26 cellular contexts compared by ENCODE assay signal in genomic region chr1:170800243-170800642, GRCh38.
A peak's percentile ranks its signal among the peaks of the same experiment; 100 is the strongest.
DNase-seq lines count a peak whose midpoint lies in the region; ATAC-seq and TF ChIP-seq lines count a peak whose summit lies in the region.
"Had no signal": no experiment of that assay in that cellular context is flagged by ENCODE, and none has a peak within 500 bp of the region (broad histone marks: within the 10 kb centered on the region; RNA-seq: fewer than 3 reads in every experiment).

No MANE protein-coding gene starts in this region.

- intact Hi-C loops in MCF 10A (cut with micrococcal nuclease): no loop called here

- no peak for ATAC-seq in GM23338
- no peak for ATAC-seq in WTC11
- no peak for ATAC-seq in HG03457 (IDR thresholded peaks at IDR 0.05; ENCODE audit: unreplicated experiment)
- ATAC-seq: GM12878 had no signal

- H3K27ac ChIP-seq in GM23338 (ENCODE audit: low read depth): no peak overlapping the region
- peak overlapping the region in 1 of 2 experiments; percentile 100; a peak in 2 of 4 replicates for H3K27ac ChIP-seq in SK-N-SH (ENCODE audit: low read depth in 2 of 2, low read length in 1 of 2)
- peak overlapping the region; percentile 4 for H3K27ac ChIP-seq in osteoblast (ENCODE audit: low read depth, low read length)
- H3K27ac ChIP-seq: BLaER1 had no signal

- H3K9me2 ChIP-seq in GM23338 (ENCODE audit: insufficient read depth) (no peaks in the 10 kb centered on the region; the same call in 1 of the 2 replicates), SK-N-SH (no peaks in the 10 kb centered on the region)

- TF ChIP-seq CTCF in GM23338 (conservative IDR thresholded peaks at IDR 0.05; ENCODE audit: low read depth in 2 of 2): no peak
- TF ChIP-seq CTCF in SK-N-SH (IDR thresholded peaks at IDR 0.05): no peak
- TF ChIP-seq CTCF in WTC11 (IDR thresholded peaks at IDR 0.05): no peak
- no peak for TF ChIP-seq CTCF in osteoblast (IDR thresholded peaks at IDR 0.05; ENCODE audit: extremely low read depth, low read depth, low read length)
- no peak for TF ChIP-seq CTCF in MCF 10A (IDR thresholded peaks at IDR 0.05; ENCODE audit: unreplicated experiment)

- H3K27ac Mint-ChIP-seq in GM23338 (peak overlapping the region; percentile 25), WTC11 (0 out of 2 replicates have a peak overlapping the region, but pooled peaks have one; percentile 42), MCF 10A (ENCODE audit: low read depth, unreplicated experiment) (no peak overlapping the region)
- H3K27ac Mint-ChIP-seq: CD14-positive monocyte; CD4-positive, alpha-beta memory T cell; CD4-positive, CD25-positive, alpha-beta regulatory T cell; CD8-positive, alpha-beta memory T cell had no signal

- DNase-seq in GM23338 (ENCODE audit: low spot score): no peak
- DNase-seq in SK-N-SH: no peak
- DNase-seq in WTC11 (ENCODE audit: low spot score): no peak
- DNase-seq in osteoblast (ENCODE audit: insufficient read length, low spot score, missing footprints): peak; percentile 23
- DNase-seq in MCF 10A (ENCODE audit: unreplicated experiment): no peak
- DNase-seq in D341Med (ENCODE audit: low spot score): no peak
- no peak for DNase-seq in OCI-M1 (lab: John Stamatoyannopoulos, UW)
- DNase-seq: 8988T; ACHN; BE2C; C1 segment of cervical spinal cord; CD4-positive, alpha-beta memory T cell; CD4-positive, CD25-positive, alpha-beta regulatory T cell; CD8-positive, alpha-beta memory T cell; COR-L47; DMS 273 treated with DMSO at 0.1 percent for 48 hours; DMS153; DMS53; DMS79; DND-41; EL; GDM1 had no signal

- CTCF ChIA-PET in SK-N-SH (lab: Yijun Ruan, JAX) (no interaction called here), WTC11 (lab: Charles Lee) (no interaction called here), MCF 10A (lab: Yijun Ruan, JAX) (interaction anchor here (0.7 kb wide), 2 partner anchors 76 to 248 kb away, joined by 3 to 5 read pairs; no protein-coding TSS in a partner anchor)

- peak overlapping the region; percentile 45; the same call in 1 of the 2 replicates for H3K4me2 ChIP-seq in GM23338
- peak overlapping the region; percentile 36 for H3K4me2 ChIP-seq in SK-N-SH
- H3K4me2 ChIP-seq in osteoblast (ENCODE audit: insufficient read depth, low read length): no peak overlapping the region
- H3K4me2 ChIP-seq: BLaER1 had no signal

- TF ChIP-seq RAD21 in SK-N-SH (IDR thresholded peaks at IDR 0.05; ENCODE audit: low read length): no peak

- no peak overlapping the region for H3K4me3 ChIP-seq in GM23338
- no peak overlapping the region for H3K4me3 ChIP-seq in SK-N-SH (ENCODE audit: low read depth in 2 of 2, low read length in 1 of 2)
- no peak overlapping the region for H3K4me3 ChIP-seq in osteoblast (ENCODE audit: insufficient read depth, low read length)
- H3K4me3 ChIP-seq: BLaER1, GM12878 had no signal

- H3K27me3 ChIP-seq in GM23338 (ENCODE audit: insufficient read depth) (no peaks in the 10 kb centered on the region), SK-N-SH (ENCODE audit: insufficient read depth) (no peaks in the 10 kb centered on the region), osteoblast (ENCODE audit: insufficient read depth, low read length) (no peaks in the 10 kb centered on the region)
- H3K27me3 ChIP-seq: BE2C, BLaER1 had no signal

- H3K4me3 Mint-ChIP-seq in GM23338 (no peak overlapping the region), WTC11 (no peak overlapping the region), MCF 10A (ENCODE audit: unreplicated experiment) (no peak overlapping the region)
- H3K4me3 Mint-ChIP-seq: CD14-positive monocyte; CD4-positive, alpha-beta memory T cell; CD4-positive, CD25-positive, alpha-beta regulatory T cell; CD8-positive, alpha-beta memory T cell had no signal

- no peaks in the 10 kb centered on the region for H3K9me3 Mint-ChIP-seq in GM23338
- no peaks in the 10 kb centered on the region for H3K9me3 Mint-ChIP-seq in WTC11
- no peaks in the 10 kb centered on the region for H3K9me3 Mint-ChIP-seq in MCF 10A (ENCODE audit: unreplicated experiment)
- H3K9me3 Mint-ChIP-seq: CD4-positive, alpha-beta memory T cell; CD4-positive, CD25-positive, alpha-beta regulatory T cell had no signal

- H3K79me2 ChIP-seq in GM23338 (replicated peaks; ENCODE audit: insufficient read depth) (no peaks in the 10 kb centered on the region), SK-N-SH (ENCODE audit: insufficient read depth) (peaks cover 29% of the 10 kb centered on the region), osteoblast (ENCODE audit: insufficient read depth, low read length) (no peaks in the 10 kb centered on the region)

- H3K4me1 ChIP-seq in GM23338 (ENCODE audit: insufficient read depth) (peaks cover 15% of the 10 kb centered on the region), SK-N-SH (ENCODE audit: control insufficient read depth in 1 of 2, insufficient read depth in 2 of 2, low read depth in 1 of 2, low read length in 1 of 2) (peaks cover 0 to 18% of the 10 kb centered on the region in 2 experiments; a peak in 2 of 4 replicates), osteoblast (ENCODE audit: insufficient read depth, low read length) (peaks cover 23% of the 10 kb centered on the region)
- H3K4me1 ChIP-seq: BE2C, BLaER1 had no signal

- H3K9me3 ChIP-seq in SK-N-SH (no peaks in the 10 kb centered on the region), osteoblast (ENCODE audit: low read depth, low read length) (no peaks in the 10 kb centered on the region)
- H3K9me3 ChIP-seq: BE2C, BLaER1 had no signal

- H3K27me3 Mint-ChIP-seq in GM23338 (ENCODE audit: insufficient read depth, low read depth, poor library complexity) (peaks cover 2% of the 10 kb centered on the region), WTC11 (ENCODE audit: low read depth) (no peaks in the 10 kb centered on the region), MCF 10A (ENCODE audit: insufficient read depth, unreplicated experiment) (no peaks in the 10 kb centered on the region)

- POLR2A ChIA-PET in SK-N-SH (lab: Yijun Ruan, JAX) (no interaction called here), WTC11 (lab: Charles Lee) (no interaction called here), MCF 10A (lab: Yijun Ruan, JAX) (no interaction called here)

- TF ChIP-seq EP300 in SK-N-SH (IDR thresholded peaks at IDR 0.05; ENCODE audit: borderline replicate concordance in 1 of 2, low read depth in 1 of 2, low read length in 1 of 2): peak in 1 of 2 experiments; percentile 66; a peak in 2 of 4 replicates

- H2AFZ ChIP-seq in GM23338 (no peak overlapping the region), SK-N-SH (ENCODE audit: low read depth) (no peak overlapping the region), osteoblast (ENCODE audit: low read length) (no peak overlapping the region)

- H3K4me1 Mint-ChIP-seq in GM23338 (peaks cover 16% of the 10 kb centered on the region), WTC11 (peaks cover 19% of the 10 kb centered on the region), MCF 10A (ENCODE audit: insufficient read depth, unreplicated experiment) (no peaks in the 10 kb centered on the region)
- H3K4me1 Mint-ChIP-seq: CD14-positive monocyte; CD4-positive, alpha-beta memory T cell; CD4-positive, CD25-positive, alpha-beta regulatory T cell; CD8-positive, alpha-beta memory T cell had no signal

- no peaks in the 10 kb centered on the region for H3K36me3 ChIP-seq in GM23338 (ENCODE audit: insufficient read depth)
- H3K36me3 ChIP-seq in SK-N-SH (replicated peaks in 1 of 2; ENCODE audit: control insufficient read depth in 1 of 2, insufficient read depth in 2 of 2, low read length in 1 of 2): peaks cover 0 to 21% of the 10 kb centered on the region in 2 experiments
- no peaks in the 10 kb centered on the region for H3K36me3 ChIP-seq in osteoblast (ENCODE audit: insufficient read depth, low read length)
- H3K36me3 ChIP-seq: BE2C, BLaER1 had no signal

- no peaks in the 10 kb centered on the region for H3F3A ChIP-seq in GM23338 (replicated peaks; ENCODE audit: low read depth)
- peaks cover 70% of the 10 kb centered on the region for H3F3A ChIP-seq in SK-N-SH (replicated peaks; ENCODE audit: insufficient read depth)

- BruUV-seq in MCF 10A (replicated peaks; lab: Mats Ljungman, UMichigan): no TSS peak

- H4K20me1 ChIP-seq in GM23338 (replicated peaks; ENCODE audit: insufficient read depth): no peaks in the 10 kb centered on the region
- no peaks in the 10 kb centered on the region for H4K20me1 ChIP-seq in SK-N-SH (ENCODE audit: insufficient read depth)
- no peaks in the 10 kb centered on the region for H4K20me1 ChIP-seq in osteoblast (ENCODE audit: insufficient read depth, low read length)
- H4K20me1 ChIP-seq: BLaER1 had no signal

- H3K36me3 Mint-ChIP-seq in GM23338 (ENCODE audit: low read depth) (no peaks in the 10 kb centered on the region), WTC11 (no peaks in the 10 kb centered on the region), MCF 10A (ENCODE audit: insufficient read depth, unreplicated experiment) (no peaks in the 10 kb centered on the region)
- H3K36me3 Mint-ChIP-seq: CD14-positive monocyte; CD4-positive, alpha-beta memory T cell; CD4-positive, CD25-positive, alpha-beta regulatory T cell; CD8-positive, alpha-beta memory T cell had no signal

- peak overlapping the region; percentile 23; the same call in 1 of the 2 replicates for H3K9ac ChIP-seq in SK-N-SH
- H3K9ac ChIP-seq: BLaER1 had no signal

TF ChIP-seq in SK-N-SH, 30 proteins besides CTCF, POLR2A, EP300 and RAD21 (continues in another document):
- TF ChIP-seq FOXJ3 (CRISPR knock-in tag; IDR thresholded peaks at IDR 0.05): no peak
- TF ChIP-seq MXI1 (IDR thresholded peaks at IDR 0.05; ENCODE audit: low read depth, low read length): no peak
- TF ChIP-seq NFIC (IDR thresholded peaks at IDR 0.05; ENCODE audit: borderline replicate concordance): peak; percentile 42; the same call in 1 of the 2 replicates
- TF ChIP-seq MEF2A (IDR thresholded peaks at IDR 0.05; ENCODE audit: borderline replicate concordance, low read depth): peak; percentile 51; the same call in 1 of the 2 replicates

TF ChIP-seq in WTC11, 78 proteins besides CTCF, POLR2A, EP300 and RAD21 (continues in another document):
- TF ChIP-seq FOXJ3 (CRISPR knock-in tag; IDR thresholded peaks at IDR 0.05; ENCODE audit: borderline replicate concordance) (no peak), E2F5 (CRISPR knock-in tag; IDR thresholded peaks at IDR 0.05) (no peak), ATF3 (CRISPR knock-in tag; conservative IDR thresholded peaks at IDR 0.05) (no peak)
